ENCODE assay signal across 15 cellular contexts in genomic region chr19:2080336-2080988, GRCh38. TPM values are rescaled to one million over a fixed set of nuclear protein-coding genes. Genes with fewer than 3 reads are reported as not detected.
DNase-seq lines count a peak whose midpoint lies in the region; ATAC-seq and TF ChIP-seq lines count a peak whose summit lies in the region.
"Had no signal": no experiment of that assay in that cellular context is flagged by ENCODE, and none has a peak within 500 bp of the region (broad histone marks: within the 10 kb centered on the region; RNA-seq: fewer than 3 reads in every experiment).

No MANE protein-coding gene starts in this region.

- DNase-seq in activated CD4-positive, alpha-beta T cell treated with anti-CD3 and anti-CD28 coated beads, Interleukin-2, amount 10 ng/mL, durations not matched to agents 24 days and 14 days: peak; percentile 60
- no peak for DNase-seq in activated CD4-positive, alpha-beta T cell treated with anti-CD3 and anti-CD28 coated beads, Interleukin-2, amount 50 U/mL, for 48 hours
- DNase-seq in T-cell (no peak), epithelial cell of esophagus (ENCODE audit: low read depth) (peak; percentile 55), NCI-H69 (lab: John Stamatoyannopoulos, UW) (no peak), DMS114 treated with DMSO at 0.1 percent for 48 hours (lab: John Stamatoyannopoulos, UW; ENCODE audit: unreplicated experiment) (no peak), iPS-NIHi7 (ENCODE audit: extremely low spot score) (no peak)
- no peak for DNase-seq in stimulated activated effector memory CD8-positive, alpha-beta T cell treated with anti-CD3 and anti-CD28 coated beads, Interleukin-12 subunit alpha, Interleukin-12 subunit beta, amount 100 ng/mL, for 72 hours (ENCODE audit: low spot score in 2 of 2)
- DNase-seq: ACHN; activated CD4-positive, alpha-beta T cell treated with anti-CD3 and anti-CD28 coated beads, Interleukin-2, amount 50 U/mL, for 1 hour; left ventricle myocardium superior; NCI-H1105; NCI-H526 treated with DMSO at 0.1 percent for 48 hours; ovary had no signal

- intact Hi-C loops in activated CD4-positive, alpha-beta T cell treated with anti-CD3 and anti-CD28 coated beads, Interleukin-2, amount 10 ng/mL, durations not matched to agents 24 days and 14 days (cut with micrococcal nuclease): no loop called here

- H3K4me3 Mint-ChIP-seq in activated CD4-positive, alpha-beta T cell treated with anti-CD3 and anti-CD28 coated beads, Interleukin-2, amount 10 ng/mL, durations not matched to agents 24 days and 14 days: peak overlapping the region; percentile 98
- H3K4me3 Mint-ChIP-seq in T-cell: peak overlapping the region; percentile 98 to 99 (median 99)
- H3K4me3 Mint-ChIP-seq in stimulated activated effector memory CD8-positive, alpha-beta T cell treated with anti-CD3 and anti-CD28 coated beads, Interleukin-12 subunit alpha, Interleukin-12 subunit beta, amount 100 ng/mL, for 72 hours: peak overlapping the region; percentile 96

- POLR2A ChIA-PET in T-cell (lab: Charles Lee): no interaction called here

- H3K4me3 ChIP-seq in epithelial cell of esophagus (ENCODE audit: low read length): no peak overlapping the region
- H3K4me3 ChIP-seq: ovary had no signal

- H3K36me3 Mint-ChIP-seq in activated CD4-positive, alpha-beta T cell treated with anti-CD3 and anti-CD28 coated beads, Interleukin-2, amount 10 ng/mL, durations not matched to agents 24 days and 14 days (ENCODE audit: low read depth): peaks cover 79% of the 10 kb centered on the region
- H3K36me3 Mint-ChIP-seq in T-cell: peaks cover 19% of the 10 kb centered on the region
- H3K36me3 Mint-ChIP-seq in stimulated activated effector memory CD8-positive, alpha-beta T cell treated with anti-CD3 and anti-CD28 coated beads, Interleukin-12 subunit alpha, Interleukin-12 subunit beta, amount 100 ng/mL, for 72 hours: peaks cover 100% of the 10 kb centered on the region

- peaks cover 3% of the 10 kb centered on the region for H3K9me3 Mint-ChIP-seq in activated CD4-positive, alpha-beta T cell treated with anti-CD3 and anti-CD28 coated beads, Interleukin-2, amount 10 ng/mL, durations not matched to agents 24 days and 14 days
- no peaks in the 10 kb centered on the region for H3K9me3 Mint-ChIP-seq in T-cell
- H3K9me3 Mint-ChIP-seq in stimulated activated effector memory CD8-positive, alpha-beta T cell treated with anti-CD3 and anti-CD28 coated beads, Interleukin-12 subunit alpha, Interleukin-12 subunit beta, amount 100 ng/mL, for 72 hours: no peaks in the 10 kb centered on the region

- peaks cover 36% of the 10 kb centered on the region for H3K4me1 Mint-ChIP-seq in activated CD4-positive, alpha-beta T cell treated with anti-CD3 and anti-CD28 coated beads, Interleukin-2, amount 10 ng/mL, durations not matched to agents 24 days and 14 days
- H3K4me1 Mint-ChIP-seq in T-cell: peaks cover 47 to 59% (median 58%) of the 10 kb centered on the region in 3 donors
- H3K4me1 Mint-ChIP-seq in stimulated activated effector memory CD8-positive, alpha-beta T cell treated with anti-CD3 and anti-CD28 coated beads, Interleukin-12 subunit alpha, Interleukin-12 subunit beta, amount 100 ng/mL, for 72 hours: peaks cover 39% of the 10 kb centered on the region

- H3K27ac Mint-ChIP-seq in activated CD4-positive, alpha-beta T cell treated with anti-CD3 and anti-CD28 coated beads, Interleukin-2, amount 10 ng/mL, durations not matched to agents 24 days and 14 days: peak overlapping the region; percentile 100
- peak overlapping the region; percentile 99 for H3K27ac Mint-ChIP-seq in T-cell
- H3K27ac Mint-ChIP-seq in stimulated activated effector memory CD8-positive, alpha-beta T cell treated with anti-CD3 and anti-CD28 coated beads, Interleukin-12 subunit alpha, Interleukin-12 subunit beta, amount 100 ng/mL, for 72 hours: peak overlapping the region; percentile 97

- ATAC-seq in T-cell (replicated peaks in 1 of 4): no peak
- ATAC-seq in stimulated activated effector memory CD8-positive, alpha-beta T cell treated with anti-CD3 and anti-CD28 coated beads, Interleukin-12 subunit alpha, Interleukin-12 subunit beta, amount 100 ng/mL, for 72 hours: no peak
- ATAC-seq: HepG2, left ventricle myocardium superior had no signal

- CTCF ChIA-PET in T-cell (lab: Charles Lee): interaction anchor here in 1 of 2 donors (0.6 kb wide), 1 partner anchor 630 kb away, joined by 3 read pairs; no protein-coding TSS in a partner anchor

- peaks cover 2% of the 10 kb centered on the region for H3K27me3 Mint-ChIP-seq in activated CD4-positive, alpha-beta T cell treated with anti-CD3 and anti-CD28 coated beads, Interleukin-2, amount 10 ng/mL, durations not matched to agents 24 days and 14 days
- no peaks in the 10 kb centered on the region for H3K27me3 Mint-ChIP-seq in T-cell

- TF ChIP-seq CTCF in epithelial cell of esophagus (IDR thresholded peaks at IDR 0.05; ENCODE audit: insufficient read depth, low read depth, low read length, missing control alignments): no peak

RNA-seq across cellular contexts. Expression of gene MOB3A, which starts 15.7 kb away (rescaled TPM):
- 184 and 185 TPM in 2 replicates for total RNA-seq in activated CD4-positive, alpha-beta T cell treated with anti-CD3 and anti-CD28 coated beads, Interleukin-2, amount 10 ng/mL, durations not matched to agents 24 days and 14 days
- total RNA-seq in T-cell: 100 to 1,000 TPM in 4 of 5 donors, 10 to 100 TPM in 1; 98.6 to 162 (median 142) TPM

RNA-seq across cellular contexts. Expression of gene IZUMO4, which starts 16.3 kb away (rescaled TPM):
- 9.5 and 10.0 TPM in 2 replicates for total RNA-seq in activated CD4-positive, alpha-beta T cell treated with anti-CD3 and anti-CD28 coated beads, Interleukin-2, amount 10 ng/mL, durations not matched to agents 24 days and 14 days
- total RNA-seq in T-cell: 10 to 100 TPM; 14.0 to 23.5 (median 19.7) TPM

RNA-seq across cellular contexts. Expression of gene MKNK2, which starts 29.4 kb away (rescaled TPM):
- total RNA-seq in activated CD4-positive, alpha-beta T cell treated with anti-CD3 and anti-CD28 coated beads, Interleukin-2, amount 10 ng/mL, durations not matched to agents 24 days and 14 days: 159 and 169 TPM in 2 replicates
- total RNA-seq in T-cell: 100 to 1,000 TPM; 196 to 242 (median 234) TPM

Comparison
In these comparisons a context has a peak if more than half of its experiments do, and no peak if none do; other contexts are left out.
1. DNase-seq: peak in activated CD4-positive, alpha-beta T cell treated with anti-CD3 and anti-CD28 coated beads, Interleukin-2, amount 10 ng/mL, durations not matched to agents 24 days and 14 days (single experiment) and epithelial cell of esophagus (single experiment); none in activated CD4-positive, alpha-beta T cell treated with anti-CD3 and anti-CD28 coated beads, Interleukin-2, amount 50 U/mL, for 48 hours (0 of 2), T-cell (0 of 34), stimulated activated effector memory CD8-positive, alpha-beta T cell treated with anti-CD3 and anti-CD28 coated beads, Interleukin-12 subunit alpha, Interleukin-12 subunit beta, amount 100 ng/mL, for 72 hours (0 of 2), NCI-H69 (single experiment), DMS114 treated with DMSO at 0.1 percent for 48 hours (single experiment) and iPS-NIHi7 (single experiment).
2. Peak in every context shown above with its lines, with median percentiles within 50 percentile points of each other: H3K27ac Mint-ChIP-seq and H3K4me3 Mint-ChIP-seq.